In genomic region chr16:85488414-85488813, GRCh38 we compare ENCODE assay signal across 30 cellular contexts.
"Had no signal": no experiment of that assay in that cellular context is flagged by ENCODE, and none has a peak within 500 bp of the region (broad histone marks: within the 10 kb centered on the region; RNA-seq: fewer than 3 reads in every experiment).

No MANE protein-coding gene starts in this region.

- H3K36me3 ChIP-seq: cardiac muscle cell, colonic mucosa, heart left ventricle, right atrium auricular region, stomach, thyroid gland, upper lobe of left lung had no signal

- H3K9me3 Mint-ChIP-seq: immature natural killer cell; naive B cell; stimulated activated naive B cell treated with anti-CD40 and anti-IgM and Interleukin-4, amounts not matched to agents 10 μg/mL and 1 μg/mL and 100 μg/mL, for 72 hours; T-helper 2 cell treated with Interferon-gamma antibody and Interleukin-4, amounts not matched to agents 5 μg/mL and 100 μg/mL, for 36 hours had no signal

- FAIRE-seq: kidney had no signal

- DNase-seq: activated CD4-positive, alpha-beta T cell treated with anti-CD3 and anti-CD28 coated beads for 36 hours; activated CD4-positive, alpha-beta T cell treated with anti-CD3 and anti-CD28 coated beads, Interleukin-2, amount 50 U/mL, for 4 hours; activated CD4-positive, CD25-positive, alpha-beta regulatory T cell; activated CD8-positive, alpha-beta memory T cell treated with anti-CD3 and anti-CD28 coated beads for 24 hours; activated effector memory CD4-positive, alpha-beta T cell treated with Interleukin-2 at 50 U/mL for 16 hours; activated naive CD4-positive, alpha-beta T cell treated with Interleukin-2 at 50 U/mL for 16 hours; anterior cingulate cortex; cerebellar nuclear complex; colonic mucosa; dorsolateral prefrontal cortex; effector memory CD4-positive, alpha-beta T cell; heart left ventricle; hypothalamus; immature natural killer cell; kidney; left colon; mammary epithelial cell; naive B cell; occipital lobe; stimulated activated CD4-positive, alpha-beta T cell treated with anti-CD3 and anti-CD28 coated beads, Interleukin-15, amount 100 ng/mL, for 24 hours; stimulated activated CD4-positive, alpha-beta T cell treated with anti-CD3 and anti-CD28 coated beads, Interleukin-2, amount 100 ng/mL, for 24 hours; stimulated activated naive B cell treated with anti-CD40 and anti-IgM and Interleukin-4, amounts not matched to agents 10 μg/mL and 1 μg/mL and 100 μg/mL, for 72 hours; stomach; thyroid gland had no signal

- H3K27ac ChIP-seq: cardiac muscle cell, colonic mucosa, dorsolateral prefrontal cortex, gastroesophageal sphincter, heart left ventricle, right atrium auricular region, stomach, thyroid gland, upper lobe of left lung had no signal

- H3K9me3 ChIP-seq: colonic mucosa, gastroesophageal sphincter, heart left ventricle, right atrium auricular region, stomach, thyroid gland, upper lobe of left lung had no signal

- H3K27ac Mint-ChIP-seq: activated CD4-positive, alpha-beta T cell treated with anti-CD3 and anti-CD28 coated beads for 36 hours; activated naive CD8-positive, alpha-beta T cell; stimulated activated naive B cell treated with anti-CD40 and anti-IgM and Interleukin-4, amounts not matched to agents 10 μg/mL and 1 μg/mL and 100 μg/mL, for 72 hours; T-helper 2 cell treated with Interferon-gamma antibody and Interleukin-4, amounts not matched to agents 5 μg/mL and 100 μg/mL, for 36 hours had no signal

- H3K4me1 Mint-ChIP-seq: immature natural killer cell had no signal

- H3K36me3 Mint-ChIP-seq: activated naive CD8-positive, alpha-beta T cell; immature natural killer cell; naive B cell; stimulated activated naive B cell treated with anti-CD40 and anti-IgM and Interleukin-4, amounts not matched to agents 10 μg/mL and 1 μg/mL and 100 μg/mL, for 72 hours had no signal

- H3K4me3 Mint-ChIP-seq: activated CD4-positive, alpha-beta T cell treated with anti-CD3 and anti-CD28 coated beads for 36 hours; activated naive CD8-positive, alpha-beta T cell; immature natural killer cell; naive B cell; stimulated activated naive B cell treated with anti-CD40 and anti-IgM and Interleukin-4, amounts not matched to agents 10 μg/mL and 1 μg/mL and 100 μg/mL, for 72 hours; T-helper 2 cell treated with Interferon-gamma antibody and Interleukin-4, amounts not matched to agents 5 μg/mL and 100 μg/mL, for 36 hours had no signal

- ATAC-seq: activated CD4-positive, alpha-beta T cell treated with anti-CD3 and anti-CD28 coated beads for 36 hours; gastroesophageal sphincter; heart left ventricle; left colon; stimulated activated naive B cell treated with anti-CD40 and anti-IgM and Interleukin-4, amounts not matched to agents 10 μg/mL and 1 μg/mL and 100 μg/mL, for 72 hours had no signal

- H3K27me3 ChIP-seq: cardiac muscle cell, colonic mucosa, dorsolateral prefrontal cortex, gastroesophageal sphincter, heart left ventricle, right atrium auricular region, stomach, thyroid gland, upper lobe of left lung had no signal

- H3K4me3 ChIP-seq: cardiac muscle cell, colonic mucosa, dorsolateral prefrontal cortex, gastroesophageal sphincter, heart left ventricle, right atrium auricular region, stomach, thyroid gland, upper lobe of left lung had no signal

- H3K27me3 Mint-ChIP-seq: activated naive CD8-positive, alpha-beta T cell had no signal
